23 cellular contexts compared by ENCODE assay signal in the genomic region with DNA sequence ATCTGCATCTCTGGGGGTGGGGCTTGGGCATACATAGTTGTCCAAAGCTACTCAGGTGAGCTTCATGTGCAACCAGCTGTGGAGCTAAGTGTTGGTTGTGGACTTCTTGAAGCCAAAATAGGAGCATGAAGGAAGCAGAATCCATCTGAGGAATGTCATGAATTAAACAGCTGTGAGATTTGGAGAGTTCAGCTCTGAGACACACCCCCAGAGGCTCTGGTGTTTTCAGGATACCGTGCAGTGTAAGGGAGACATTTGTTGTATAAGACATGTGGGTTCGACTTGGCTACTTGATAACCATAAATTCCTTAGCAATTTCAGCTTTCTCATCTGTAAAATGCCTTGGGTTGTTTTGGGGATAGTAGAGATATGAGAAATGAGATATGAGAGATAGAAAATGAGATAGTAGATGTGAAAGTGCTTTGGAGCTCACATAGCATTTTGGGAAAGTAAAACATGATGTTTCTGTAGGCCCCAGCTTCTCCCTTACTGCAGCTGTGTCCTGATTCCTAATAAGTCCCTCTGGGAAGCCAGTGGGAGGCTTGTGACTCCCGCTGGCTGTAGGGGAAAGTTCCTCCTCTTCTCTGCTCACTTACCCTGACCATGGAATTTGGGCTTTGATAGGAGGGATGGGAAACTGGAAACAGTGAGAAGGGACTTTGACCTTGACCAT. TPM values are rescaled to one million over a fixed set of nuclear protein-coding genes. Genes with fewer than 3 reads are reported as not detected.
DNase-seq lines count a peak whose midpoint lies in the region; ATAC-seq and TF ChIP-seq lines count a peak whose summit lies in the region.
"Had no signal": no experiment of that assay in that cellular context is flagged by ENCODE, and none has a peak within 500 bp of the region (broad histone marks: within the 10 kb centered on the region; RNA-seq: fewer than 3 reads in every experiment).

No MANE protein-coding gene starts in this region.

- peak; percentile 26 for ATAC-seq in left colon
- ATAC-seq: K562, Panc1 had no signal

- no peak overlapping the region for H3K4me3 Mint-ChIP-seq in osteocyte (ENCODE audit: unreplicated experiment)
- H3K4me3 Mint-ChIP-seq in type B pancreatic cell: no peak overlapping the region
- H3K4me3 Mint-ChIP-seq: CD4-positive, CD25-positive, alpha-beta regulatory T cell had no signal

- H3K36me3 Mint-ChIP-seq in osteocyte (ENCODE audit: unreplicated experiment) (no peaks in the 10 kb centered on the region), type B pancreatic cell (no peaks in the 10 kb centered on the region)
- H3K36me3 Mint-ChIP-seq: CD4-positive, CD25-positive, alpha-beta regulatory T cell had no signal

- H3K4me1 Mint-ChIP-seq in osteocyte (ENCODE audit: unreplicated experiment) (peaks cover 7% of the 10 kb centered on the region), type B pancreatic cell (ENCODE audit: unreplicated experiment) (peaks cover 19% of the 10 kb centered on the region)
- H3K4me1 Mint-ChIP-seq: CD4-positive, CD25-positive, alpha-beta regulatory T cell had no signal

- no peak overlapping the region for H3K27ac Mint-ChIP-seq in osteocyte (ENCODE audit: unreplicated experiment)
- no peak overlapping the region for H3K27ac Mint-ChIP-seq in type B pancreatic cell
- H3K27ac Mint-ChIP-seq: CD4-positive, CD25-positive, alpha-beta regulatory T cell had no signal

- TF ChIP-seq CTCF in osteocyte (IDR thresholded peaks at IDR 0.05) (no peak), type B pancreatic cell (conservative IDR thresholded peaks at IDR 0.05) (no peak)

- peak overlapping the region; percentile 28 for H3K27ac ChIP-seq in caudate nucleus (ENCODE audit: low read depth, low read length)
- H3K27ac ChIP-seq: BLaER1, RWPE1 had no signal

- peaks cover 11% of the 10 kb centered on the region for H3K9me3 Mint-ChIP-seq in osteocyte (ENCODE audit: unreplicated experiment)
- no peaks in the 10 kb centered on the region for H3K9me3 Mint-ChIP-seq in type B pancreatic cell

- intact Hi-C loops in left colon (cut with DNase I, micrococcal nuclease): no loop called here

- no peak for DNase-seq in caudate nucleus (lab: John Stamatoyannopoulos, UW)
- DNase-seq in left colon: no peak
- DNase-seq in osteocyte (ENCODE audit: extremely low spot score, unreplicated experiment): peak; percentile 11
- peak; percentile 10 for DNase-seq in type B pancreatic cell (ENCODE audit: extremely low spot score, unreplicated experiment)
- no peak for DNase-seq in HUDEP-2 (lab: John Stamatoyannopoulos, UW; ENCODE audit: unreplicated experiment in 76 of 76)
- no peak for DNase-seq in NCI-H2171 (lab: John Stamatoyannopoulos, UW)
- no peak for DNase-seq in globus pallidus (ENCODE audit: low spot score)
- DNase-seq: CD4-positive, CD25-positive, alpha-beta regulatory T cell; DMS153; DND-41; Kasumi-1; NCI-H1105 treated with DMSO at 0.1 percent for 48 hours; NCI-H146; NCI-H2029; NCI-H446 treated with DMSO at 0.1 percent for 48 hours; NCI-H526 treated with DMSO at 0.1 percent for 48 hours; SHP77 had no signal

- H3K27me3 Mint-ChIP-seq in osteocyte (ENCODE audit: unreplicated experiment) (peaks cover 47% of the 10 kb centered on the region), type B pancreatic cell (no peaks in the 10 kb centered on the region)

RNA-seq across cellular contexts. Expression of a gene that starts 50.0 kb away (rescaled TPM):
- under 1 TPM in 1 of 2 donors, not detected in 1; 0.11 TPM for total RNA-seq in left colon
- total RNA-seq in osteocyte: 0.11 TPM in 1 of 2 replicates, not detected in the other
- total RNA-seq in type B pancreatic cell (ENCODE audit: low replicate concordance): 8.5 and 51.1 TPM in 2 replicates
- total RNA-seq: CD4-positive, CD25-positive, alpha-beta regulatory T cell; K562; MCF 10A; SK-MEL-5 had no signal

Comparison
In these comparisons a context has a peak if more than half of its experiments do, and no peak if none do; other contexts are left out.
1. DNase-seq: peak in osteocyte (single experiment) and type B pancreatic cell (single experiment); none in caudate nucleus (0 of 61), left colon (0 of 2), HUDEP-2 (0 of 76), NCI-H2171 (single experiment) and globus pallidus (single experiment).